ENCODE assay signal across 15 cellular contexts in the genomic region with DNA sequence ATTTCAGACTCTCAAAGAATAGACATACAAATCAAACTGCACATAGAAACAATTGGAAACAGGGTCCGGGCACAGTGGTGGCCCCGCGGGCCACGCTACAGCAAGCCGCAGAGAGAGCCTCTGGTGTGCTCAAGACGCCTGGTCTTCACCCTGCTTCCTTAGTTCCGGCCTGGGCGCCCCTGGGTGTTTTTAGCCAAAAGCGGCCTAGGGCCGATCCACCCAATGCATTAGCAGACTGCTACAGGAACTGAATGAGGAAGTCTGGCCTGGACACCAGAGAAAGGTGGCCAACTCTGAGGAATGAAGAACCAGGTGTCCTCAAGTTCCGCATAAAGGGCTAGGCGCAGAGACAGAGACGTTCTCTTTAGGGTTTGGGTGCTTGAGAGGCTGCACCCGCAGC. TPM values are rescaled to one million over a fixed set of nuclear protein-coding genes. Genes with fewer than 3 reads are reported as not detected.
DNase-seq lines count a peak whose midpoint lies in the region; ATAC-seq, FAIRE-seq and TF ChIP-seq lines count a peak whose summit lies in the region.
"Had no signal": no experiment of that assay in that cellular context is flagged by ENCODE, and none has a peak within 500 bp of the region (broad histone marks: within the 10 kb centered on the region; RNA-seq: fewer than 3 reads in every experiment).

No MANE protein-coding gene starts in this region.

- H3K27ac Mint-ChIP-seq in stimulated activated naive B cell treated with anti-CD40 and anti-IgM and Interleukin-4, amounts not matched to agents 10 μg/mL and 1 μg/mL and 100 μg/mL, for 72 hours = peak overlapping the region; percentile 69
- H3K27ac Mint-ChIP-seq: activated T-cell treated with anti-CD3 and anti-CD28 coated beads, Interleukin-2, amount 50 U/mL, for 72 hours had no signal

- no peak overlapping the region for H2AFZ ChIP-seq in hepatocyte

- H3K36me3 Mint-ChIP-seq in stimulated activated naive B cell treated with anti-CD40 and anti-IgM and Interleukin-4, amounts not matched to agents 10 μg/mL and 1 μg/mL and 100 μg/mL, for 72 hours = peaks cover 0 to 15% of the 10 kb centered on the region in 2 donors

- H4K20me1 ChIP-seq in hepatocyte (ENCODE audit: insufficient read depth, poor library complexity, severe bottlenecking) = no peaks in the 10 kb centered on the region

- no peaks in the 10 kb centered on the region for H3K9me2 ChIP-seq in hepatocyte (replicated peaks; ENCODE audit: insufficient read depth)

- peak overlapping the region; percentile 87 for H3K4me2 ChIP-seq in hepatocyte

- no peaks in the 10 kb centered on the region for H3K27me3 ChIP-seq in ascending aorta
- H3K27me3 ChIP-seq in hepatocyte = peaks cover 97% of the 10 kb centered on the region
- H3K27me3 ChIP-seq in body of pancreas = peaks cover 0 to 45% of the 10 kb centered on the region in 2 donors

- H3K79me2 ChIP-seq in hepatocyte = peaks cover 57% of the 10 kb centered on the region

- ATAC-seq in stimulated activated naive B cell treated with anti-CD40 and anti-IgM and Interleukin-4, amounts not matched to agents 10 μg/mL and 1 μg/mL and 100 μg/mL, for 72 hours (replicated peaks) = no peak
- ATAC-seq in left lobe of liver (no peak), body of pancreas (no peak), GM21737 (IDR thresholded peaks at IDR 0.05; ENCODE audit: unreplicated experiment) (no peak)

- TF ChIP-seq CTCF in ascending aorta (IDR thresholded peaks at IDR 0.05) (no peak), hepatocyte (IDR thresholded peaks at IDR 0.05; ENCODE audit: poor library complexity) (no peak), body of pancreas (IDR thresholded peaks at IDR 0.05) (no peak)

- H3K4me1 Mint-ChIP-seq in stimulated activated naive B cell treated with anti-CD40 and anti-IgM and Interleukin-4, amounts not matched to agents 10 μg/mL and 1 μg/mL and 100 μg/mL, for 72 hours = peaks cover 25 to 43% of the 10 kb centered on the region in 2 donors

- H3K4me3 ChIP-seq in ascending aorta = peak overlapping the region; percentile 75 to 77
- H3K4me3 ChIP-seq in hepatocyte = peak overlapping the region; percentile 13
- no peak overlapping the region for H3K4me3 ChIP-seq in body of pancreas
- H3K4me3 ChIP-seq: right lobe of liver had no signal

- H3K4me1 ChIP-seq in ascending aorta = peaks cover 0 to 3% of the 10 kb centered on the region in 2 donors
- H3K4me1 ChIP-seq in hepatocyte (ENCODE audit: insufficient read depth) = peaks cover 19% of the 10 kb centered on the region
- H3K4me1 ChIP-seq in body of pancreas = peaks cover 36% of the 10 kb centered on the region

- no peak for TF ChIP-seq POLR2A in body of pancreas (IDR thresholded peaks at IDR 0.05)

- H3K9me3 Mint-ChIP-seq in stimulated activated naive B cell treated with anti-CD40 and anti-IgM and Interleukin-4, amounts not matched to agents 10 μg/mL and 1 μg/mL and 100 μg/mL, for 72 hours = peaks cover 0 to 3% of the 10 kb centered on the region in 2 donors
- H3K9me3 Mint-ChIP-seq: activated T-cell treated with anti-CD3 and anti-CD28 coated beads, Interleukin-2, amount 50 U/mL, for 72 hours had no signal

- H3K27me3 Mint-ChIP-seq in stimulated activated naive B cell treated with anti-CD40 and anti-IgM and Interleukin-4, amounts not matched to agents 10 μg/mL and 1 μg/mL and 100 μg/mL, for 72 hours = peaks cover 73 to 78% of the 10 kb centered on the region in 2 donors

- intact Hi-C loops in ascending aorta (cut with DNase I) (loop anchor here (2.0 to 10.0 kb wide), 3 partner anchors 25 to 591 kb away; partner anchors contain the start of gene KIFAP3), body of pancreas (cut with DNase I) (no loop called here)

- DNase-seq in GM19239 (ENCODE audit: insufficient read length, low spot score) = no peak
- no peak for DNase-seq in ascending aorta (ENCODE audit: low spot score in 2 of 2)
- no peak for DNase-seq in hepatocyte (ENCODE audit: low spot score)
- DNase-seq in stimulated activated naive B cell treated with anti-CD40 and anti-IgM and Interleukin-4, amounts not matched to agents 10 μg/mL and 1 μg/mL and 100 μg/mL, for 72 hours = no peak
- DNase-seq in HPDE6-E6E7 (ENCODE audit: extremely low spot score) = no peak
- DNase-seq in left lobe of liver (ENCODE audit: low spot score) = no peak
- no peak for DNase-seq in body of pancreas
- DNase-seq: activated T-cell treated with anti-CD3 and anti-CD28 coated beads, Interleukin-2, amount 50 U/mL, for 72 hours; NCI-H226; right lobe of liver; RPMI8226 had no signal

- H3K27ac ChIP-seq in ascending aorta = peak overlapping the region; percentile 82 to 95
- peak overlapping the region; percentile 94 for H3K27ac ChIP-seq in hepatocyte
- no peak overlapping the region for H3K27ac ChIP-seq in body of pancreas
- H3K27ac ChIP-seq: cardiac muscle cell, right lobe of liver, WERI-Rb-1 had no signal

- H3K36me3 ChIP-seq in ascending aorta (peaks cover 0 to 10% of the 10 kb centered on the region in 2 donors), hepatocyte (replicated peaks; ENCODE audit: insufficient read depth, low read depth) (no peaks in the 10 kb centered on the region), body of pancreas (replicated peaks in 1 of 2; ENCODE audit: insufficient read depth in 1 of 2, low read depth in 2 of 2) (no peaks in the 10 kb centered on the region)
- H3K36me3 ChIP-seq: cardiac muscle cell, right lobe of liver, WERI-Rb-1 had no signal

- WGBS in hepatocyte (ENCODE audit: low lambda C conversion rate, missing lambda C conversion rate) = 27% methylated on average over 14 of the region's 14 CpGs
- 36 to 43% methylated on average over 14 of the region's 14 CpGs for WGBS in body of pancreas, 2 donors

- H3K9me3 ChIP-seq in ascending aorta = no peaks in the 10 kb centered on the region
- no peaks in the 10 kb centered on the region for H3K9me3 ChIP-seq in hepatocyte (ENCODE audit: low read depth)
- no peaks in the 10 kb centered on the region for H3K9me3 ChIP-seq in body of pancreas
- H3K9me3 ChIP-seq: right lobe of liver had no signal

- no peak overlapping the region for H3K4me3 Mint-ChIP-seq in stimulated activated naive B cell treated with anti-CD40 and anti-IgM and Interleukin-4, amounts not matched to agents 10 μg/mL and 1 μg/mL and 100 μg/mL, for 72 hours

- peak; percentile 35 for FAIRE-seq in GM19239 (lab: Jason Lieb, UNC)
- FAIRE-seq: frontal cortex had no signal

RNA-seq across cellular contexts. Expression of gene PRRX1, which starts 1.7 kb away (rescaled TPM):
- total RNA-seq in ascending aorta = 123 TPM
- total RNA-seq in hepatocyte = 41.5 and 42.3 TPM in 2 replicates
- 9.8 and 11.0 TPM in 2 replicates for polyA plus RNA-seq in hepatocyte
- total RNA-seq in left lobe of liver = 0.15 TPM
- 1 to 10 TPM; 5.3 to 8.0 TPM for total RNA-seq in body of pancreas
- total RNA-seq: activated T-cell treated with anti-CD3 and anti-CD28 coated beads, Interleukin-2, amount 50 U/mL, for 72 hours had no signal

Comparison
In these comparisons a context has a peak if more than half of its experiments do, and no peak if none do; other contexts are left out.
1. H3K27ac ChIP-seq: peak in ascending aorta (2 of 2) and hepatocyte (single experiment); none in body of pancreas (0 of 4).
2. H3K4me3 ChIP-seq: peak in ascending aorta (2 of 2) and hepatocyte (single experiment); none in body of pancreas (0 of 2).